22 cellular contexts compared by ENCODE assay signal in genomic region chr14:102506599-102506871, GRCh38. TPM values are rescaled to one million over a fixed set of nuclear protein-coding genes. Genes with fewer than 3 reads are reported as not detected.
A peak's percentile ranks its signal among the peaks of the same experiment; 100 is the strongest.
DNase-seq lines count a peak whose midpoint lies in the region; ATAC-seq and TF ChIP-seq lines count a peak whose summit lies in the region.
"Had no signal": no experiment of that assay in that cellular context is flagged by ENCODE, and none has a peak within 500 bp of the region (broad histone marks: within the 10 kb centered on the region; RNA-seq: fewer than 3 reads in every experiment).

No MANE protein-coding gene starts in this region.

- no peak overlapping the region for H2AFZ ChIP-seq in hepatocyte
- H2AFZ ChIP-seq in osteoblast (ENCODE audit: low read length), result no peak overlapping the region
- H2AFZ ChIP-seq: GM23248 had no signal

- no peak overlapping the region for H3K4me2 ChIP-seq in hepatocyte
- H3K4me2 ChIP-seq in osteoblast (ENCODE audit: insufficient read depth, low read length), result no peak overlapping the region

- H3K79me2 ChIP-seq in hepatocyte, result no peaks in the 10 kb centered on the region
- H3K79me2 ChIP-seq in osteoblast (ENCODE audit: insufficient read depth, low read length), result peaks cover 6% of the 10 kb centered on the region

- TF ChIP-seq CTCF in hepatocyte (IDR thresholded peaks at IDR 0.05; ENCODE audit: poor library complexity) (no peak), osteoblast (IDR thresholded peaks at IDR 0.05; ENCODE audit: extremely low read depth, low read depth, low read length) (no peak)

- H3K9me2 ChIP-seq in hepatocyte (replicated peaks; ENCODE audit: insufficient read depth), result no peaks in the 10 kb centered on the region

- H3K4me1 Mint-ChIP-seq in activated CD8-positive, alpha-beta memory T cell treated with anti-CD3 and anti-CD28 coated beads, Interleukin-2, amount 10 ng/mL, durations not matched to agents 7 days and 5 days, result peaks cover 15% of the 10 kb centered on the region

- no peaks in the 10 kb centered on the region for H3K27me3 Mint-ChIP-seq in activated CD8-positive, alpha-beta memory T cell treated with anti-CD3 and anti-CD28 coated beads, Interleukin-2, amount 10 ng/mL, durations not matched to agents 7 days and 5 days

- DNase-seq in activated CD8-positive, alpha-beta memory T cell treated with anti-CD3 and anti-CD28 coated beads, Interleukin-2, amount 10 ng/mL, durations not matched to agents 7 days and 5 days, result no peak
- no peak for DNase-seq in activated CD8-positive, alpha-beta memory T cell treated with anti-CD3 and anti-CD28 coated beads for 24 hours
- DNase-seq in H7 (peak; percentile 43), hepatocyte (ENCODE audit: low spot score) (peak; percentile 3), osteoblast (ENCODE audit: insufficient read length, low spot score, missing footprints) (peak; percentile 90), HuH-7 (ENCODE audit: low spot score) (no peak), sciatic nerve (ENCODE audit: low spot score) (no peak), UCSD-AML1 (lab: John Stamatoyannopoulos, UW; ENCODE audit: unreplicated experiment) (no peak)
- DNase-seq: 8988T, C1 segment of cervical spinal cord, GM23248, MG63, NCI-H1048, NCI-H1417 treated with DMSO at 0.1 percent for 48 hours, NCI-H187, NCI-H2107, NCI-H446 treated with DMSO at 0.1 percent for 48 hours, NCI-H526 treated with DMSO at 0.1 percent for 48 hours, PC-3, SHP77 treated with DMSO at 0.1 percent for 48 hours had no signal

- ATAC-seq in activated CD8-positive, alpha-beta memory T cell treated with anti-CD3 and anti-CD28 coated beads, Interleukin-2, amount 10 ng/mL, durations not matched to agents 7 days and 5 days, result no peak
- no peak for ATAC-seq in sciatic nerve
- ATAC-seq: HCT116, K562, PC-3 had no signal

- CTCF ChIA-PET in activated CD8-positive, alpha-beta memory T cell treated with anti-CD3 and anti-CD28 coated beads, Interleukin-2, amount 10 ng/mL, durations not matched to agents 7 days and 5 days (lab: Charles Lee), result interaction anchor here (1.4 kb wide), 1 partner anchor 68 kb away, joined by 5 read pairs; no protein-coding TSS in a partner anchor

- H3K4me3 Mint-ChIP-seq in activated CD8-positive, alpha-beta memory T cell treated with anti-CD3 and anti-CD28 coated beads, Interleukin-2, amount 10 ng/mL, durations not matched to agents 7 days and 5 days, result no peak overlapping the region

- H4K20me1 ChIP-seq in hepatocyte (ENCODE audit: insufficient read depth, poor library complexity, severe bottlenecking) (no peaks in the 10 kb centered on the region), osteoblast (ENCODE audit: insufficient read depth, low read length) (no peaks in the 10 kb centered on the region)

- H3K4me3 ChIP-seq in H7 (ENCODE audit: insufficient read depth, low read depth, low read length) (no peak overlapping the region), hepatocyte (no peak overlapping the region), osteoblast (ENCODE audit: insufficient read depth, low read length) (no peak overlapping the region)
- H3K4me3 ChIP-seq: GM23248, K562, MG63 had no signal

- H3K9me3 ChIP-seq in hepatocyte (ENCODE audit: low read depth) (no peaks in the 10 kb centered on the region), osteoblast (ENCODE audit: low read depth, low read length) (no peaks in the 10 kb centered on the region)
- H3K9me3 ChIP-seq: MG63 had no signal

- intact Hi-C loops in sciatic nerve (cut with DNase I), result no loop called here

- H3K27ac Mint-ChIP-seq in activated CD8-positive, alpha-beta memory T cell treated with anti-CD3 and anti-CD28 coated beads, Interleukin-2, amount 10 ng/mL, durations not matched to agents 7 days and 5 days, result peak overlapping the region; percentile 15

- H3K9me3 Mint-ChIP-seq in activated CD8-positive, alpha-beta memory T cell treated with anti-CD3 and anti-CD28 coated beads, Interleukin-2, amount 10 ng/mL, durations not matched to agents 7 days and 5 days (ENCODE audit: low read depth), result no peaks in the 10 kb centered on the region

- no peak overlapping the region for H3K27ac ChIP-seq in hepatocyte
- H3K27ac ChIP-seq in osteoblast (ENCODE audit: low read depth, low read length), result no peak overlapping the region
- H3K27ac ChIP-seq: GM23248 had no signal

- H3K27me3 ChIP-seq in H7 (ENCODE audit: control insufficient read depth, insufficient read depth, low read length) (no peaks in the 10 kb centered on the region; the same call in 1 of the 2 replicates), hepatocyte (no peaks in the 10 kb centered on the region), osteoblast (ENCODE audit: insufficient read depth, low read length) (no peaks in the 10 kb centered on the region)
- H3K27me3 ChIP-seq: MG63 had no signal

- peaks cover 4% of the 10 kb centered on the region for H3K36me3 Mint-ChIP-seq in activated CD8-positive, alpha-beta memory T cell treated with anti-CD3 and anti-CD28 coated beads, Interleukin-2, amount 10 ng/mL, durations not matched to agents 7 days and 5 days

- peaks cover 18% of the 10 kb centered on the region for H3K4me1 ChIP-seq in hepatocyte (ENCODE audit: insufficient read depth)
- H3K4me1 ChIP-seq in osteoblast (ENCODE audit: insufficient read depth, low read length), result peaks cover 12% of the 10 kb centered on the region

- 93% methylated on average over 8 of the region's 8 CpGs for WGBS in hepatocyte (ENCODE audit: low lambda C conversion rate, missing lambda C conversion rate)

- peaks cover 2% of the 10 kb centered on the region for H3K36me3 ChIP-seq in H7 (replicated peaks; ENCODE audit: control insufficient read depth, insufficient read depth, low read length)
- H3K36me3 ChIP-seq in hepatocyte (replicated peaks; ENCODE audit: insufficient read depth, low read depth), result no peaks in the 10 kb centered on the region
- peaks cover 4% of the 10 kb centered on the region for H3K36me3 ChIP-seq in osteoblast (ENCODE audit: insufficient read depth, low read length)
- H3K36me3 ChIP-seq: MG63 had no signal

RNA-seq across cellular contexts. Expression of gene ANKRD9, which starts 3.0 kb away (rescaled TPM):
- 10 to 100 TPM; 11.2 to 12.6 TPM for total RNA-seq in activated CD8-positive, alpha-beta memory T cell treated with anti-CD3 and anti-CD28 coated beads, Interleukin-2, amount 10 ng/mL, durations not matched to agents 7 days and 5 days
- total RNA-seq in H7 (2014; rRNA removed; shearing (Covaris generic)), result 52.0 and 55.7 TPM in 2 replicates
- 43.8 and 46.5 TPM in 2 replicates for total RNA-seq in hepatocyte
- 88.1 and 90.7 TPM in 2 replicates for polyA plus RNA-seq in hepatocyte
- 13.6 and 15.6 TPM in 2 replicates for total RNA-seq in osteoblast
- total RNA-seq in sciatic nerve, result 16.0 TPM

Comparison
In these comparisons a context has a peak if more than half of its experiments do, and no peak if none do; other contexts are left out.
1. DNase-seq: peak in H7 (single experiment), hepatocyte (single experiment) and osteoblast (single experiment); none in activated CD8-positive, alpha-beta memory T cell treated with anti-CD3 and anti-CD28 coated beads, Interleukin-2, amount 10 ng/mL, durations not matched to agents 7 days and 5 days (single experiment), activated CD8-positive, alpha-beta memory T cell treated with anti-CD3 and anti-CD28 coated beads for 24 hours (single experiment), HuH-7 (single experiment), sciatic nerve (single experiment) and UCSD-AML1 (single experiment).